11 cellular contexts compared by ENCODE assay signal in the genomic region with DNA sequence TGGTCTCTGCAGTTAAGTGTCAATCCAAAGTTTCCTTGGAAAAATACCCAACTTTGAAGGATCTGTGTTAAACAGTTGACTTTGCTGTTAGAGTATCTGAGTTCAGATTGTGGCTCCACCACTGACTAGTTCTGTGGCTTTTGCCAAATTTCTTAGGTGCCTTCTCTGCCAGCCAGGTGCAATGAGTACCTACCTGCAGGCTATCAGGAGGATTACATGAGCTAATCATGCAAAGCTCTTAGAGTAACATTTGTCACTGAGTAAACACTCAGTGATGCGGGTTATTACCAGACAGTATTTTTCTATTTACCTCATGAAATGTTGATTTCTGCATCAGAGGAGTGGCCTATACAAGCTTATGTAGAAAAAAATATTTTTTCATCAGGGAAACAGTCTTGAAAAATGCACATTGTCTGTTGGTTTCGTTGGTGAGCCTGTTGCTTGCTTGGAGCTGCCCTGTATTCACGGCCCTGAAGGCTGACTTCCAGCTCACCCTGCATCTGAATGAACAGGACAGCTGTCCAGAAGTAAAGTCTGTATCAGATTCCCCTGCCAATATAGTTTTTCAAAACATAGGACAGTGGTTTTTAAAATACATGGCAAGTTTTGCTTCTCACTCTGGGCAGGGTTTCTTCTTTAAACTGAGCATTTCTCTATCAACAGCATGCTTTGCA.
DNase-seq lines count a peak whose midpoint lies in the region; ATAC-seq and TF ChIP-seq lines count a peak whose summit lies in the region.
"Had no signal": no experiment of that assay in that cellular context is flagged by ENCODE, and none has a peak within 500 bp of the region (broad histone marks: within the 10 kb centered on the region; RNA-seq: fewer than 3 reads in every experiment).

No MANE protein-coding gene starts in this region.

- in situ Hi-C loops in brain microvascular endothelial cell (cut with HindIII; ENCODE audit: low pct_ligation_motif_present, low sequenced_read_pairs) = no loop called here

- H3K27me3 ChIP-seq in brain microvascular endothelial cell (replicated peaks) (no peaks in the 10 kb centered on the region), lung (ENCODE audit: control insufficient read depth, insufficient read depth) (no peaks in the 10 kb centered on the region), sigmoid colon (no peaks in the 10 kb centered on the region)
- H3K27me3 ChIP-seq: BLaER1 had no signal

- ATAC-seq in lung (ENCODE audit: insufficient read depth, low FRiP score) (peak; percentile 74), HG03469 (IDR thresholded peaks at IDR 0.05; ENCODE audit: unreplicated experiment) (no peak)
- ATAC-seq: activated T-cell treated with anti-CD3 and anti-CD28 coated beads, Interleukin-2, amount 50 U/mL, for 4 hours had no signal

- H3K9me3 ChIP-seq in lung (ENCODE audit: control insufficient read depth in 2 of 2, insufficient read depth in 1 of 2, low read length in 1 of 2) (peaks cover 0 to 6% of the 10 kb centered on the region in 2 donors), sigmoid colon (peaks cover 0 to 5% (median 1%) of the 10 kb centered on the region in 4 donors)

- intact Hi-C loops in sigmoid colon (cut with DNase I) = no loop called here

- no peak for TF ChIP-seq POLR2A in sigmoid colon (IDR thresholded peaks at IDR 0.05)

- no peak for TF ChIP-seq EP300 in sigmoid colon (IDR thresholded peaks at IDR 0.05)

- 72 to 90% methylated on average over 3 of the region's 3 CpGs for WGBS in lung, 2 donors
- WGBS in sigmoid colon, 2 donors = 82 to 83% methylated on average over 3 of the region's 3 CpGs

- H3K4me3 ChIP-seq in brain microvascular endothelial cell (ENCODE audit: low read depth, low read length) (no peak overlapping the region), lung (no peak overlapping the region), sigmoid colon (no peak overlapping the region)
- H3K4me3 ChIP-seq: BLaER1 had no signal

- H3K36me3 ChIP-seq in brain microvascular endothelial cell (replicated peaks) = no peaks in the 10 kb centered on the region
- no peaks in the 10 kb centered on the region for H3K36me3 ChIP-seq in lung (ENCODE audit: control insufficient read depth in 2 of 2, insufficient read depth in 2 of 2, low read length in 2 of 2)
- no peaks in the 10 kb centered on the region for H3K36me3 ChIP-seq in sigmoid colon

- H3K27ac ChIP-seq in brain microvascular endothelial cell (peak overlapping the region; percentile 68), lung (ENCODE audit: low read depth in 1 of 2, low read length in 1 of 2) (no peak overlapping the region), sigmoid colon (no peak overlapping the region)
- H3K27ac ChIP-seq: BLaER1 had no signal

- DNase-seq in DMS 273 (lab: John Stamatoyannopoulos, UW; ENCODE audit: unreplicated experiment) (peak; percentile 78), NCI-H1105 treated with DMSO at 0.1 percent for 48 hours (lab: John Stamatoyannopoulos, UW) (peak; percentile 46), brain microvascular endothelial cell (no peak), lung (ENCODE audit: low spot score) (no peak), sigmoid colon (no peak), KG1 (lab: John Stamatoyannopoulos, UW) (no peak)
- DNase-seq in activated CD4-positive, alpha-beta T cell treated with anti-CD3 and anti-CD28 coated beads for 1 hour = no peak
- DNase-seq: activated T-cell treated with anti-CD3 and anti-CD28 coated beads, Interleukin-2, amount 50 U/mL, for 4 hours; stimulated activated CD4-positive, alpha-beta T cell treated with anti-CD3 and anti-CD28 coated beads, Interleukin-15, amount 100 ng/mL, for 24 hours had no signal

- TF ChIP-seq CTCF in brain microvascular endothelial cell (IDR thresholded peaks at IDR 0.05; ENCODE audit: low read depth, low read length, missing control alignments) = no peak
- TF ChIP-seq CTCF in lung (IDR thresholded peaks at IDR 0.05; ENCODE audit: control extremely low read depth, extremely low read depth) = no peak
- no peak for TF ChIP-seq CTCF in sigmoid colon (IDR thresholded peaks at IDR 0.05)

- H3K4me1 ChIP-seq in lung (ENCODE audit: control insufficient read depth in 2 of 2, insufficient read depth in 2 of 2, low read length in 2 of 2) (no peaks in the 10 kb centered on the region), sigmoid colon (no peaks in the 10 kb centered on the region)

Comparison
In these comparisons a context has a peak if more than half of its experiments do, and no peak if none do; other contexts are left out.
1. DNase-seq: peak in DMS 273 (single experiment) and NCI-H1105 treated with DMSO at 0.1 percent for 48 hours (single experiment); none in brain microvascular endothelial cell (single experiment), lung (single experiment), sigmoid colon (single experiment), activated CD4-positive, alpha-beta T cell treated with anti-CD3 and anti-CD28 coated beads for 1 hour (single experiment) and KG1 (single experiment).